In the genomic region with DNA sequence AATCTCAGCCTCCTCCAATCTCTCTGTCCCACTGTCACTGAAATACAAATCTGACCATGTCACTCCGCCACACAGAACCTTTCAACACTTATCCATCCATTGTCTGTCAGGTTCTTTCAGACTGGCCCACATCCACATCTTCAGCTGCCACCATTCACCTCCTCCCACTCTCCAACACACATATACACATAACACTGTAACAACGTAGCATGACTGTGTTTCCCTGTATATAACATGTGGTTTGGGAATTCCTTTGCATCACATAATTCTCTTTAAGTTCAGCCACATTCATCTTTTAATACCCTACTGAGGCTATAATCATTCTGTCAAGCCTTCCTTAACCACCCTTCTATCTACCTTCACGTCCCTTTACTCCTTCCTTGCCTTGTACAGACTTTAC, we compare ENCODE assay signal across 23 cellular contexts.
"Had no signal": no experiment of that assay in that cellular context is flagged by ENCODE, and none has a peak within 500 bp of the region (broad histone marks: within the 10 kb centered on the region; RNA-seq: fewer than 3 reads in every experiment).

No MANE protein-coding gene starts in this region.

- H3K36me3 ChIP-seq: heart right ventricle, lower lobe of right lung, neural progenitor cell, suprapubic skin, vagina had no signal

- H3K27me3 Mint-ChIP-seq: activated naive CD8-positive, alpha-beta T cell treated with anti-CD3 and anti-CD28 coated beads for 36 hours; naive B cell; T-cell had no signal

- H3K4me1 ChIP-seq: neural progenitor cell, vagina had no signal

- H3K27ac ChIP-seq: heart right ventricle, lower lobe of right lung, neural progenitor cell, stomach, suprapubic skin, tibial nerve, vagina, WERI-Rb-1 had no signal

- H3K9me3 Mint-ChIP-seq: activated naive CD8-positive, alpha-beta T cell treated with anti-CD3 and anti-CD28 coated beads for 36 hours; activated T-helper 1 cell treated with anti-CD3 and anti-CD28 coated beads, Interleukin-12 subunit alpha, Interleukin-12 subunit beta, Interleukin-2, Interleukin-4 antibody, amounts not matched to agents 30 ng/mL and 10 ng/mL and 1 ng/mL, durations not matched to agents 14 hours and 24 hours and 36 hours; naive B cell; neural progenitor cell; T-cell had no signal

- H3K27me3 ChIP-seq: heart right ventricle, neural progenitor cell, stomach, suprapubic skin, tibial nerve, vagina had no signal

- H3K27ac Mint-ChIP-seq: activated CD8-positive, alpha-beta T cell treated with anti-CD3 and anti-CD28 coated beads, Interleukin-2, amount 10 ng/mL, durations not matched to agents 7 days and 5 days; activated naive CD8-positive, alpha-beta T cell treated with anti-CD3 and anti-CD28 coated beads for 36 hours; activated T-helper 1 cell treated with anti-CD3 and anti-CD28 coated beads, Interleukin-12 subunit alpha, Interleukin-12 subunit beta, Interleukin-2, Interleukin-4 antibody, amounts not matched to agents 30 ng/mL and 10 ng/mL and 1 ng/mL, durations not matched to agents 14 hours and 24 hours and 36 hours; neural progenitor cell; T-cell had no signal

- H3K9me3 ChIP-seq: heart right ventricle, lower lobe of right lung, stomach, suprapubic skin, tibial nerve, vagina had no signal

- H3K4me3 Mint-ChIP-seq: activated CD8-positive, alpha-beta T cell treated with anti-CD3 and anti-CD28 coated beads, Interleukin-2, amount 10 ng/mL, durations not matched to agents 7 days and 5 days; activated naive CD8-positive, alpha-beta T cell treated with anti-CD3 and anti-CD28 coated beads for 36 hours; activated T-helper 1 cell treated with anti-CD3 and anti-CD28 coated beads, Interleukin-12 subunit alpha, Interleukin-12 subunit beta, Interleukin-2, Interleukin-4 antibody, amounts not matched to agents 30 ng/mL and 10 ng/mL and 1 ng/mL, durations not matched to agents 14 hours and 24 hours and 36 hours; naive B cell; neural progenitor cell; T-cell had no signal

- ATAC-seq: activated CD8-positive, alpha-beta T cell treated with anti-CD3 and anti-CD28 coated beads, Interleukin-2, amount 10 ng/mL, durations not matched to agents 7 days and 5 days; left colon; lower lobe of right lung; T-cell had no signal

- H3K4me3 ChIP-seq: heart right ventricle, lower lobe of right lung, neural progenitor cell, stomach, suprapubic skin, tibial nerve, vagina had no signal

- DNase-seq: activated CD4-positive, alpha-beta T cell treated with anti-CD3 and anti-CD28 coated beads for 1 hour; activated CD4-positive, alpha-beta T cell treated with anti-CD3 and anti-CD28 coated beads, Interleukin-2, amount 50 U/mL, for 1 hour; activated CD8-positive, alpha-beta T cell treated with anti-CD3 and anti-CD28 coated beads, Interleukin-2, amount 10 ng/mL, durations not matched to agents 7 days and 5 days; activated naive CD8-positive, alpha-beta T cell treated with anti-CD3 and anti-CD28 coated beads for 36 hours; erythroblast; heart right ventricle; left colon; lower lobe of right lung; mesendoderm; naive B cell; retina; stimulated activated CD4-positive, alpha-beta T cell treated with anti-CD3 and anti-CD28 coated beads, Interleukin-4, amount 100 ng/mL, for 1 hour; stomach; T-cell; WERI-Rb-1 had no signal

- H3K4me1 Mint-ChIP-seq: neural progenitor cell had no signal

- FAIRE-seq: bronchial epithelial cell, keratinocyte, TTC549 had no signal
